8 cellular contexts compared by ENCODE assay signal in genomic region chr11:1852885-1853284, GRCh38. TPM values are rescaled to one million over a fixed set of nuclear protein-coding genes. Genes with fewer than 3 reads are reported as not detected.
DNase-seq lines count a peak whose midpoint lies in the region; ATAC-seq and TF ChIP-seq lines count a peak whose summit lies in the region.

LSP1 (plus strand) TSS chr11:1853084; CDS start chr11:1853145, 61 bp downstream.

- H3K27me3 Mint-ChIP-seq in natural killer cell (ENCODE audit: low read depth in 2 of 2) = no peaks in the 10 kb centered on the region

- H4K20me1 ChIP-seq in OCI-LY7 (ENCODE audit: insufficient read depth, low read length) = peaks cover 10% of the 10 kb centered on the region

- peak within 1 kb of the TSS; percentile 100 for H3K4me3 Mint-ChIP-seq in natural killer cell

- H3K4me1 ChIP-seq in OCI-LY7 (ENCODE audit: insufficient read depth, low read length, poor library complexity, severe bottlenecking) (peaks cover 53% of the 10 kb centered on the region), upper lobe of left lung (peaks cover 13 to 40% (median 21%) of the 10 kb centered on the region in 4 donors)

- peak within 1 kb of the TSS; percentile 98 to 99 for H3K27ac Mint-ChIP-seq in natural killer cell

- H3K4me2 ChIP-seq in OCI-LY7 (ENCODE audit: low read length) = peak within 1 kb of the TSS; percentile 85

- H3K27ac ChIP-seq in OCI-LY7 (ENCODE audit: low read depth, low read length, poor library complexity, severe bottlenecking) = peak within 1 kb of the TSS; percentile 96
- H3K27ac ChIP-seq in upper lobe of left lung = peak within 1 kb of the TSS; percentile 74 to 90 (median 84)

- POLR2A ChIA-PET in OCI-LY7 (lab: Charles Lee) = interaction anchor here (1.3 kb wide), 2 partner anchors 12 to 14 kb away, joined by 3 to 4 read pairs; partner anchors contain the start of gene TNNI2

- H3K36me3 ChIP-seq in OCI-LY7 (ENCODE audit: insufficient read depth, low read length) = no peaks in the 10 kb centered on the region; the same call in 1 of the 2 replicates
- no peaks in the 10 kb centered on the region for H3K36me3 ChIP-seq in upper lobe of left lung

- no peaks in the 10 kb centered on the region for H3K9me3 Mint-ChIP-seq in natural killer cell

- WGBS in upper lobe of left lung, 2 donors = 49 to 53% methylated on average over 14 to 18 of the region's 18 CpGs

- TF ChIP-seq CTCF in GM10266 (IDR thresholded peaks at IDR 0.05; ENCODE audit: control insufficient read depth, insufficient read depth, low read depth, missing control alignments) (no peak), OCI-LY7 (conservative IDR thresholded peaks at IDR 0.05; ENCODE audit: low read length) (no peak), natural killer cell (IDR thresholded peaks at IDR 0.05) (no peak), upper lobe of left lung (IDR thresholded peaks at IDR 0.05) (no peak)

- DNase-seq in GM10266 (ENCODE audit: extremely low spot score) = peak; percentile 92
- peak; percentile 96 for DNase-seq in OCI-LY7 (ENCODE audit: low spot score)
- peak; percentile 86 for DNase-seq in activated gamma-delta T cell treated with Interleukin-2 at 50 U/mL for 16 hours
- peak; percentile 76 for DNase-seq in natural killer cell
- DNase-seq in upper lobe of left lung = peak; percentile 63 to 85
- no peak for DNase-seq in SW 1271 (lab: John Stamatoyannopoulos, UW)
- no peak for DNase-seq in NCI-H2171 treated with DMSO at 0.1 percent for 48 hours (lab: John Stamatoyannopoulos, UW)

- peaks cover 29% of the 10 kb centered on the region for H3K79me2 ChIP-seq in OCI-LY7 (ENCODE audit: insufficient read depth, low read depth, low read length)

- H3K4me3 ChIP-seq in OCI-LY7 (ENCODE audit: low read depth, low read length, poor library complexity, severe bottlenecking) (peak within 1 kb of the TSS; percentile 93), upper lobe of left lung (peak within 1 kb of the TSS in 3 of 4 donors; percentile 33 to 52 (median 43))

- peaks cover 43 to 74% of the 10 kb centered on the region in 2 donors for H3K4me1 Mint-ChIP-seq in natural killer cell

- no peaks in the 10 kb centered on the region for H3K27me3 ChIP-seq in upper lobe of left lung

- no peak for TF ChIP-seq EP300 in upper lobe of left lung (IDR thresholded peaks at IDR 0.05)

- H3K9me3 ChIP-seq in OCI-LY7 (ENCODE audit: low read length) = no peaks in the 10 kb centered on the region
- H3K9me3 ChIP-seq in upper lobe of left lung = no peaks in the 10 kb centered on the region

- no TSS peak for BruUV-seq in OCI-LY7 (replicated peaks; lab: Mats Ljungman, UMichigan)

- peak in 1 of 4 donors; percentile 29 for TF ChIP-seq POLR2A in upper lobe of left lung (IDR thresholded peaks at IDR 0.05)

- intact Hi-C loops in OCI-LY7 (cut with micrococcal nuclease; ENCODE audit: unreplicated experiment) (loop anchor here (1.0 to 5.0 kb wide), 3 partner anchors 13 to 534 kb away; no protein-coding TSS in a partner anchor), natural killer cell (cut with micrococcal nuclease) (loop anchor here (2.0 to 5.0 kb wide), 4 partner anchors 16 to 281 kb away; partner anchors contain the start of gene DUSP8)

- CTCF ChIA-PET in OCI-LY7 (lab: Charles Lee; ENCODE audit: unreplicated experiment) = interaction anchor here (1.1 kb wide), 1 partner anchor 12 kb away, joined by 10 read pairs; no protein-coding TSS in a partner anchor

- peak within 1 kb of the TSS; percentile 26; the same call in 1 of the 2 replicates for H2AFZ ChIP-seq in OCI-LY7 (ENCODE audit: low read length)

- ATAC-seq in HG02610 (IDR thresholded peaks at IDR 0.05; ENCODE audit: unreplicated experiment) (peak; percentile 38), natural killer cell (peak; percentile 57 to 77 (median 71)), upper lobe of left lung (ENCODE audit: low FRiP score in 2 of 2) (peak; percentile 16 to 31)

- H3K9me2 ChIP-seq in OCI-LY7 (ENCODE audit: insufficient read depth, low read length) = no peaks in the 10 kb centered on the region

- H3K36me3 Mint-ChIP-seq in natural killer cell = no peaks in the 10 kb centered on the region

RNA-seq across cellular contexts. Expression of gene LSP1, which starts in this region (rescaled TPM):
- 195 and 232 TPM in 2 replicates for total RNA-seq in OCI-LY7 (2014; rRNA removed; shearing (Covaris generic))
- total RNA-seq in OCI-LY7 (2022) (225 and 303 TPM in 2 replicates), natural killer cell (100 to 1,000 TPM; 487 to 595 (median 536) TPM), upper lobe of left lung (100 to 1,000 TPM in 2 of 6 donors, 10 to 100 TPM in 4; 29.3 to 162 (median 66.2) TPM)

Comparison
In these comparisons a context has a peak if more than half of its experiments do, and no peak if none do; other contexts are left out.
1. DNase-seq: peak in GM10266 (single experiment), OCI-LY7 (single experiment), activated gamma-delta T cell treated with Interleukin-2 at 50 U/mL for 16 hours (single experiment), natural killer cell (single experiment) and upper lobe of left lung (2 of 2); none in SW 1271 (0 of 2) and NCI-H2171 treated with DMSO at 0.1 percent for 48 hours (single experiment).
2. Peak in every context shown above with its lines, with median percentiles within 50 percentile points of each other: ATAC-seq.